Comparison of ENCODE assay signal across 9 cellular contexts in the genomic region with DNA sequence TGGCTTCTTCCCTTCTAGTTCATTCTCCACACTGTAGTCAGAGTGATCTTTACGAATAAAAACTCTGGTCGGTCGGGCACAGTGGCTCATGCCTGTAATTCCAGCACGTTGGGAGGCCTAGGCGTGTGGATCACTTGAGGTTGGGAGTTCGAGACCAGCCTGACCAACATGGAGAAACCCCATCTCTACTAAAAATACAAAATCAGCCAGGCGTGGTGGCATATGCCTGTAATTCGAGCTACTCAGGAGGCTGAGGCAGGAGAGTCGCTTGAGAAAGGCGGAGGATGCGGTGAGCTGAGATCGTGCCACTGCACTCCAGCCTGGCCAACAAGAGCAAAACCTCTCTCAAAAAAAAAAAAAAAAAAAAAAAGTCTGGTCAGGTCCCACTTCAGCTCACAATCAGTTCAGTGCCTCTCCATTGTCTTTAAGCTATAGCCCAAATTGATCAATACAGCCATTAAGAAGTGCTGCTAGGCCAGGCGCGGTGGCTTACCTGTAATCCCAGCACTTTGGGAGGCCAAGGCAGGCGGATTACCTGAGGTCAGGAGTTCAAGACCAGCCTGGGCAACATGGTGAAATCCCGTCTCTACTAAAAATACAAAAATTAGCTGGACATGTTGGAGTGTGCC. TPM values are rescaled to one million over a fixed set of nuclear protein-coding genes. Genes with fewer than 3 reads are reported as not detected.
DNase-seq lines count a peak whose midpoint lies in the region; ATAC-seq and TF ChIP-seq lines count a peak whose summit lies in the region.
"Not testable (repeated sequence)": the region's sequence is repeated elsewhere in the genome, so short reads cannot be mapped to it uniquely, and the experiment has no call there.
"Had no signal": no experiment of that assay in that cellular context is flagged by ENCODE, and none has a peak within 500 bp of the region (broad histone marks: within the 10 kb centered on the region; RNA-seq: fewer than 3 reads in every experiment).

No MANE protein-coding gene starts in this region.

- H3K4me1 Mint-ChIP-seq in WTC11 (peaks cover 62% of the 10 kb centered on the region), neural crest cell (peaks cover 49% of the 10 kb centered on the region)
- peaks cover 31% of the 10 kb centered on the region for H3K4me1 Mint-ChIP-seq in activated naive CD8-positive, alpha-beta T cell treated with anti-CD3 and anti-CD28 coated beads, Interleukin-2, amount 10 ng/mL, durations not matched to agents 7 days and 5 days

- H3K4me2 ChIP-seq in DND-41 (ENCODE audit: insufficient read depth, low read length); hepatocyte: not testable (repeated sequence)
- peak overlapping the region; percentile 99 for H3K4me2 ChIP-seq in OCI-LY7 (ENCODE audit: low read length)

- not testable (repeated sequence) for H3K4me3 ChIP-seq in DND-41 (ENCODE audit: low read depth in 1 of 2, low read length in 2 of 2); hepatocyte
- H3K4me3 ChIP-seq in HUES64 (ENCODE audit: low read length) (0 out of 2 replicates have a peak overlapping the region, but pooled peaks have one; percentile 13), OCI-LY7 (ENCODE audit: low read depth, low read length, poor library complexity, severe bottlenecking) (peak overlapping the region; percentile 94)

- not testable (repeated sequence) for ATAC-seq in DND-41 (ENCODE audit: insufficient read depth, low read depth); activated naive CD8-positive, alpha-beta T cell treated with anti-CD3 and anti-CD28 coated beads, Interleukin-2, amount 10 ng/mL, durations not matched to agents 7 days and 5 days (ENCODE audit: low read depth)
- peak; percentile 9 for ATAC-seq in WTC11

- H3K9me3 ChIP-seq in DND-41 (ENCODE audit: insufficient read depth, low read length, severe bottlenecking); HUES64 (ENCODE audit: insufficient read depth, low read depth, low read length); OCI-LY7 (ENCODE audit: low read length); hepatocyte (ENCODE audit: low read depth): not testable (repeated sequence)

- H3K36me3 ChIP-seq in DND-41 (ENCODE audit: insufficient read depth, low read length): peaks cover 16% of the 10 kb centered on the region
- H3K36me3 ChIP-seq in HUES64 (ENCODE audit: insufficient read depth, low read length): peaks cover 46% of the 10 kb centered on the region
- H3K36me3 ChIP-seq in OCI-LY7 (ENCODE audit: insufficient read depth, low read length): peaks cover 77% of the 10 kb centered on the region
- not testable (repeated sequence) for H3K36me3 ChIP-seq in hepatocyte (replicated peaks; ENCODE audit: insufficient read depth, low read depth)

- H3K4me1 ChIP-seq in DND-41 (ENCODE audit: insufficient read depth, low read length): peaks cover 41% of the 10 kb centered on the region
- peaks cover 22% of the 10 kb centered on the region; the same call in 1 of the 2 replicates for H3K4me1 ChIP-seq in HUES64 (ENCODE audit: insufficient read depth, low read length)
- H3K4me1 ChIP-seq in OCI-LY7 (ENCODE audit: insufficient read depth, low read length, poor library complexity, severe bottlenecking): peaks cover 49% of the 10 kb centered on the region
- peaks cover 39% of the 10 kb centered on the region for H3K4me1 ChIP-seq in hepatocyte (ENCODE audit: insufficient read depth)

- H3K79me2 ChIP-seq in DND-41 (ENCODE audit: insufficient read depth, low read length) (peaks cover 79% of the 10 kb centered on the region), OCI-LY7 (ENCODE audit: insufficient read depth, low read depth, low read length) (peaks cover 100% of the 10 kb centered on the region), hepatocyte (peaks cover 48% of the 10 kb centered on the region)

- not testable (repeated sequence) for DNase-seq in DND-41; OCI-LY7 (ENCODE audit: low spot score); WTC11 (ENCODE audit: low spot score); activated naive CD8-positive, alpha-beta T cell treated with anti-CD3 and anti-CD28 coated beads, Interleukin-2, amount 10 ng/mL, durations not matched to agents 7 days and 5 days; hepatocyte (ENCODE audit: low spot score); neural crest cell (ENCODE audit: low read depth, low spot score)

- intact Hi-C loops in OCI-LY7 (cut with micrococcal nuclease; ENCODE audit: unreplicated experiment): loop anchor here (1.0 to 2.0 kb wide), 3 partner anchors 56 to 133 kb away; partner anchors contain the start of genes NXF1 and TTC9C

- 0 out of 2 replicates have a peak overlapping the region, but pooled peaks have one; percentile 4 for H3K27ac ChIP-seq in DND-41 (ENCODE audit: low read length)
- H3K27ac ChIP-seq in HUES64 (ENCODE audit: low read depth, low read length): peak overlapping the region; percentile 59; the same call in 1 of the 2 replicates
- H3K27ac ChIP-seq in OCI-LY7 (ENCODE audit: low read depth, low read length, poor library complexity, severe bottlenecking): peak overlapping the region; percentile 66
- peak overlapping the region; percentile 66 for H3K27ac ChIP-seq in hepatocyte

- peaks cover 39% of the 10 kb centered on the region for H3K36me3 Mint-ChIP-seq in WTC11
- not testable (repeated sequence) for H3K36me3 Mint-ChIP-seq in activated naive CD8-positive, alpha-beta T cell treated with anti-CD3 and anti-CD28 coated beads, Interleukin-2, amount 10 ng/mL, durations not matched to agents 7 days and 5 days; neural crest cell (ENCODE audit: low read depth)

- H3K27me3 ChIP-seq in DND-41 (ENCODE audit: insufficient read depth, low read length, poor library complexity); HUES64 (ENCODE audit: insufficient read depth, low read length); hepatocyte: not testable (repeated sequence)

- peak overlapping the region; percentile 96 for H3K27ac Mint-ChIP-seq in WTC11
- peak overlapping the region; percentile 70 for H3K27ac Mint-ChIP-seq in activated naive CD8-positive, alpha-beta T cell treated with anti-CD3 and anti-CD28 coated beads, Interleukin-2, amount 10 ng/mL, durations not matched to agents 7 days and 5 days
- H3K27ac Mint-ChIP-seq in neural crest cell (ENCODE audit: unreplicated experiment): not testable (repeated sequence)

- not testable (repeated sequence) for H3K9me3 Mint-ChIP-seq in WTC11; activated naive CD8-positive, alpha-beta T cell treated with anti-CD3 and anti-CD28 coated beads, Interleukin-2, amount 10 ng/mL, durations not matched to agents 7 days and 5 days; neural crest cell

- H3K9me2 ChIP-seq in OCI-LY7 (ENCODE audit: insufficient read depth, low read length); hepatocyte (replicated peaks; ENCODE audit: insufficient read depth): not testable (repeated sequence)

- peaks cover 12% of the 10 kb centered on the region; the same call in 1 of the 2 replicates for H4K20me1 ChIP-seq in DND-41 (ENCODE audit: insufficient read depth, low read length)
- peaks cover 36% of the 10 kb centered on the region for H4K20me1 ChIP-seq in OCI-LY7 (ENCODE audit: insufficient read depth, low read length)
- H4K20me1 ChIP-seq in hepatocyte (ENCODE audit: insufficient read depth, poor library complexity, severe bottlenecking): not testable (repeated sequence)

- not testable (repeated sequence) for TF ChIP-seq CTCF in DND-41 (IDR thresholded peaks at IDR 0.05; ENCODE audit: borderline replicate concordance, extremely low read depth, low read length, poor library complexity, severe bottlenecking); OCI-LY7 (conservative IDR thresholded peaks at IDR 0.05; ENCODE audit: low read length); WTC11 (IDR thresholded peaks at IDR 0.05); hepatocyte (IDR thresholded peaks at IDR 0.05; ENCODE audit: poor library complexity); neural crest cell (conservative IDR thresholded peaks at IDR 0.05)

- H3K27me3 Mint-ChIP-seq in WTC11 (ENCODE audit: low read depth); activated naive CD8-positive, alpha-beta T cell treated with anti-CD3 and anti-CD28 coated beads, Interleukin-2, amount 10 ng/mL, durations not matched to agents 7 days and 5 days; neural crest cell (ENCODE audit: low read depth): not testable (repeated sequence)

- CTCF ChIA-PET in OCI-LY7 (lab: Charles Lee; ENCODE audit: unreplicated experiment): interaction anchor here (1.0 to 1.1 kb wide), 3 partner anchors 75 to 181 kb away, joined by 3 to 5 read pairs (median 3); partner anchors contain the start of gene TMEM179B
- CTCF ChIA-PET in WTC11 (lab: Charles Lee): interaction anchor here (0.6 to 3.2 kb wide), 19 partner anchors 8 to 1364 kb away, joined by 3 to 17 read pairs (median 4); partner anchors contain the start of genes HNRNPUL2, NXF1, SLC3A2 and TMEM179B

- WGBS in HUES64: 86% methylated on average over 16 of the region's 16 CpGs
- whole genome bisulfite sequencing in hepatocyte (ENCODE audit: low lambda C conversion rate, missing lambda C conversion rate): 87% methylated on average over 16 of the region's 16 CpGs

- POLR2A ChIA-PET in OCI-LY7 (lab: Charles Lee): interaction anchor here (0.7 to 1.9 kb wide), 9 partner anchors 8 to 197 kb away, joined by 3 to 16 read pairs (median 5); partner anchors contain the start of genes C11orf98, CSKMT and WDR74
- POLR2A ChIA-PET in WTC11 (lab: Charles Lee): interaction anchor here (0.7 to 2.1 kb wide), 10 partner anchors 10 to 240 kb away, joined by 3 to 13 read pairs (median 5); partner anchors contain the start of genes B3GAT3, POLR2G, TEX54 and TMEM179B
- POLR2A ChIA-PET in activated naive CD8-positive, alpha-beta T cell treated with anti-CD3 and anti-CD28 coated beads, Interleukin-2, amount 10 ng/mL, durations not matched to agents 7 days and 5 days (lab: Charles Lee): interaction anchor here (0.6 to 7.6 kb wide), 13 partner anchors 9 to 152 kb away, joined by 3 to 76 read pairs (median 4); partner anchors contain the start of genes SLC3A2, STX5, TEX54 and TMEM179B

- BruUV-seq in OCI-LY7 (replicated peaks; lab: Mats Ljungman, UMichigan): not testable (repeated sequence)

- H3K9ac ChIP-seq in DND-41 (ENCODE audit: low read depth, low read length): 0 out of 2 replicates have a peak overlapping the region, but pooled peaks have one; percentile 16
- not testable (repeated sequence) for H3K9ac ChIP-seq in HUES64 (ENCODE audit: low read depth, low read length)

- H2AFZ ChIP-seq in DND-41 (ENCODE audit: low read depth, low read length); OCI-LY7 (ENCODE audit: low read length); hepatocyte: not testable (repeated sequence)

- peak overlapping the region; percentile 20 for H3K4me3 Mint-ChIP-seq in WTC11
- not testable (repeated sequence) for H3K4me3 Mint-ChIP-seq in activated naive CD8-positive, alpha-beta T cell treated with anti-CD3 and anti-CD28 coated beads, Interleukin-2, amount 10 ng/mL, durations not matched to agents 7 days and 5 days
- H3K4me3 Mint-ChIP-seq in neural crest cell: peak overlapping the region; percentile 12

RNA-seq across cellular contexts. Expression of gene SLC3A2, which starts 19.0 kb away (rescaled TPM):
- polyA plus RNA-seq in HUES64 (2013, experiment 1 of 2): 192 TPM
- polyA plus RNA-seq in HUES64 (2013, experiment 2 of 2): 181 TPM
- total RNA-seq in OCI-LY7 (2014; rRNA removed; shearing (Covaris generic)): 289 and 291 TPM in 2 replicates
- total RNA-seq in OCI-LY7 (2022) (321 and 339 TPM in 2 replicates), WTC11 (2021) (244 to 334 TPM (median 265 TPM) in 3 replicates), hepatocyte (335 and 573 TPM in 2 replicates), neural crest cell (181 and 185 TPM in 2 replicates)
- 100 to 1,000 TPM; 222 to 228 TPM for total RNA-seq in activated naive CD8-positive, alpha-beta T cell treated with anti-CD3 and anti-CD28 coated beads, Interleukin-2, amount 10 ng/mL, durations not matched to agents 7 days and 5 days
- 456 and 476 TPM in 2 replicates for polyA plus RNA-seq in hepatocyte

RNA-seq across cellular contexts. Expression of gene WDR74, which starts 22.3 kb away (rescaled TPM):
- polyA plus RNA-seq in HUES64 (2013, experiment 1 of 2): 228 TPM
- polyA plus RNA-seq in HUES64 (2013, experiment 2 of 2): 286 TPM
- 139 and 169 TPM in 2 replicates for total RNA-seq in OCI-LY7 (2014; rRNA removed; shearing (Covaris generic))
- 85.0 and 98.4 TPM in 2 replicates for total RNA-seq in OCI-LY7 (2022)
- 82.7 to 110 TPM (median 85.2 TPM) in 3 replicates for total RNA-seq in WTC11 (2021)
- total RNA-seq in activated naive CD8-positive, alpha-beta T cell treated with anti-CD3 and anti-CD28 coated beads, Interleukin-2, amount 10 ng/mL, durations not matched to agents 7 days and 5 days: 10 to 100 TPM; 75.2 to 78.0 TPM
- 28.0 and 30.9 TPM in 2 replicates for total RNA-seq in hepatocyte
- 28.9 and 34.1 TPM in 2 replicates for polyA plus RNA-seq in hepatocyte
- total RNA-seq in neural crest cell: 62.1 and 69.2 TPM in 2 replicates

RNA-seq across cellular contexts. Expression of gene TEX54, which starts 29.0 kb away (rescaled TPM):
- polyA plus RNA-seq in HUES64 (2013, experiment 1 of 2): not detected
- polyA plus RNA-seq in HUES64 (2013, experiment 2 of 2): not detected
- total RNA-seq in OCI-LY7 (2014; rRNA removed; shearing (Covaris generic)): 1.0 TPM in 1 of 2 replicates, not detected in the other
- total RNA-seq in OCI-LY7 (2022) (0.89 TPM in 1 of 2 replicates, not detected in the other), WTC11 (2021) (0.44 TPM in 1 of 3 replicates, not detected in the others), hepatocyte (not detected in 2 replicates), neural crest cell (not detected in 2 replicates)
- not detected for total RNA-seq in activated naive CD8-positive, alpha-beta T cell treated with anti-CD3 and anti-CD28 coated beads, Interleukin-2, amount 10 ng/mL, durations not matched to agents 7 days and 5 days
- 1.8 and 3.5 TPM in 2 replicates for polyA plus RNA-seq in hepatocyte
- total RNA-seq: IMR-90 had no signal
- polyA plus RNA-seq: AG04450, IMR-90 had no signal

RNA-seq across cellular contexts. Expression of gene STX5, which starts 29.8 kb away (rescaled TPM):
- polyA plus RNA-seq in HUES64 (2013, experiment 1 of 2): 18.5 TPM
- 23.5 TPM for polyA plus RNA-seq in HUES64 (2013, experiment 2 of 2)
- 21.7 and 30.6 TPM in 2 replicates for total RNA-seq in OCI-LY7 (2014; rRNA removed; shearing (Covaris generic))
- total RNA-seq in OCI-LY7 (2022) (41.0 and 47.5 TPM in 2 replicates), WTC11 (2021) (27.2 to 30.2 TPM (median 28.0 TPM) in 3 replicates), hepatocyte (35.4 and 37.3 TPM in 2 replicates), neural crest cell (24.1 and 27.2 TPM in 2 replicates)
- total RNA-seq in activated naive CD8-positive, alpha-beta T cell treated with anti-CD3 and anti-CD28 coated beads, Interleukin-2, amount 10 ng/mL, durations not matched to agents 7 days and 5 days: 10 to 100 TPM; 43.4 to 44.3 TPM
- 49.7 and 50.4 TPM in 2 replicates for polyA plus RNA-seq in hepatocyte

RNA-seq across cellular contexts. Expression of gene NXF1, which starts 56.4 kb away (rescaled TPM):
- 48.1 TPM for polyA plus RNA-seq in HUES64 (2013, experiment 1 of 2)
- polyA plus RNA-seq in HUES64 (2013, experiment 2 of 2): 42.3 TPM
- 35.1 and 53.3 TPM in 2 replicates for total RNA-seq in OCI-LY7 (2014; rRNA removed; shearing (Covaris generic))
- total RNA-seq in OCI-LY7 (2022) (50.5 and 62.0 TPM in 2 replicates), WTC11 (2021) (43.2 to 44.7 TPM (median 44.3 TPM) in 3 replicates), hepatocyte (37.2 and 37.6 TPM in 2 replicates), neural crest cell (86.6 and 88.1 TPM in 2 replicates)
- total RNA-seq in activated naive CD8-positive, alpha-beta T cell treated with anti-CD3 and anti-CD28 coated beads, Interleukin-2, amount 10 ng/mL, durations not matched to agents 7 days and 5 days: 100 to 1,000 TPM; 124 to 131 TPM
- 71.9 and 91.4 TPM in 2 replicates for polyA plus RNA-seq in hepatocyte

Comparison
In these comparisons a context has a peak if more than half of its experiments do, and no peak if none do; other contexts are left out.
1. H3K27ac ChIP-seq: peak in every context shown above with its lines; median percentile 66 in OCI-LY7; 66 in hepatocyte; 59 in HUES64; 4 in DND-41.